Comparison of ENCODE assay signal across 18 cellular contexts in the genomic region with DNA sequence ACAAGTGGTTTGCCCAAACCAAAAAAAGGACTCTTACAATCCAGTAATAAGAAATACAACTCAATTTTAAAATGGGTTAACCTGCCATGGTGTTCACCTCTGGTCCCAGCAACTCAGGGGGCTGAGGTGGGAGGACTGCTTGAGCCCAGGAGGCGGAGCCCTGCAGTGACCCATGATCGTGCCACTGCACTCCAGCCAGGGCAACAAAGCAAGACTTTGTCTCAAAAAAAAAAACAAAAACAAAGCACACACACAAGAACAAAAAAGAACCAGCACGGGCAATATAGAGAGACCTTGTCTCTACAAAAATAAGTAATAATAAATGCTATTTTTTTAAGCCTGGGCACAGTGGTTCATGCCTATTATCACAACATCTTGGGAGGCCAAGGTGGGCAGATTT.
"Had no signal": no experiment of that assay in that cellular context is flagged by ENCODE, and none has a peak within 500 bp of the region (broad histone marks: within the 10 kb centered on the region; RNA-seq: fewer than 3 reads in every experiment).

No MANE protein-coding gene starts in this region.

- ATAC-seq: esophagus mucosa; left colon; left ventricle myocardium superior; natural killer cell treated with Interleukin-12 subunit alpha and Interleukin-12 subunit beta and Interleukin-15 and Interleukin-18, amount 100 ng/mL, for 72 hours; right lobe of liver had no signal

- H3K27me3 ChIP-seq: neural progenitor cell, ovary, right lobe of liver had no signal

- H3K4me3 ChIP-seq: coronary artery, lung, neural progenitor cell, ovary, prostate gland, right lobe of liver had no signal

- H3K27ac ChIP-seq: coronary artery, neural progenitor cell, ovary, prostate gland, right lobe of liver had no signal

- DNase-seq: effector CD8-positive, alpha-beta T cell; immature natural killer cell; left colon; left ventricle myocardium superior; mesenchymal stem cell; midbrain; ovary; retina; right lobe of liver; stimulated activated CD4-positive, alpha-beta T cell treated with anti-CD3 and anti-CD28 coated beads, Interleukin-4, amount 100 ng/mL, for 1 hour; stimulated activated CD8-positive, alpha-beta memory T cell treated with anti-CD3 and anti-CD28 coated beads, Interleukin-4, amount 100 ng/mL, for 48 hours; trophoblast cell had no signal
